8 cellular contexts compared by ENCODE assay signal in genomic region chr1:211135342-211135950, GRCh38. TPM values are rescaled to one million over a fixed set of nuclear protein-coding genes. Genes with fewer than 3 reads are reported as not detected.
DNase-seq lines count a peak whose midpoint lies in the region; ATAC-seq, FAIRE-seq and TF ChIP-seq lines count a peak whose summit lies in the region.

No MANE protein-coding gene starts in this region.

- H3K36me3 ChIP-seq in CD4-positive, alpha-beta memory T cell (ENCODE audit: insufficient read depth, low read length) = no peaks in the 10 kb centered on the region
- no peaks in the 10 kb centered on the region for H3K36me3 ChIP-seq in brain microvascular endothelial cell (replicated peaks)
- H3K36me3 ChIP-seq in kidney epithelial cell (ENCODE audit: control insufficient read depth, insufficient read depth, low read length) = no peaks in the 10 kb centered on the region
- H3K36me3 ChIP-seq in vagina = no peaks in the 10 kb centered on the region

- peaks cover 17% of the 10 kb centered on the region for H3K27me3 ChIP-seq in CD4-positive, alpha-beta memory T cell (ENCODE audit: insufficient read depth, low read length)
- H3K27me3 ChIP-seq in brain microvascular endothelial cell (replicated peaks) = peaks cover 21% of the 10 kb centered on the region
- no peaks in the 10 kb centered on the region for H3K27me3 ChIP-seq in kidney epithelial cell (ENCODE audit: control insufficient read depth, insufficient read depth, low read length)
- peaks cover 4% of the 10 kb centered on the region for H3K27me3 ChIP-seq in vagina

- no peak overlapping the region for H3K27ac ChIP-seq in CD4-positive, alpha-beta memory T cell (ENCODE audit: low read depth, low read length)
- no peak overlapping the region for H3K27ac ChIP-seq in brain microvascular endothelial cell
- no peak overlapping the region for H3K27ac ChIP-seq in vagina

- peak in 4 of 5 donors; percentile 11 to 27 (median 16) for DNase-seq in CD4-positive, alpha-beta memory T cell
- DNase-seq in H54 (ENCODE audit: insufficient read length, low spot score) = peak; percentile 34
- peak; percentile 62 for DNase-seq in NCI-H460 (ENCODE audit: extremely low read depth, low read depth)
- peak; percentile 9 for DNase-seq in brain microvascular endothelial cell
- DNase-seq in kidney epithelial cell (ENCODE audit: low read depth) = peak; percentile 34
- no peak for DNase-seq in vagina (ENCODE audit: extremely low spot score in 2 of 2)

- in situ Hi-C loops in brain microvascular endothelial cell (cut with HindIII; ENCODE audit: low pct_ligation_motif_present, low sequenced_read_pairs) = no loop called here

- no peaks in the 10 kb centered on the region for H3K9me3 Mint-ChIP-seq in CD4-positive, alpha-beta memory T cell

- TF ChIP-seq CTCF in brain microvascular endothelial cell (IDR thresholded peaks at IDR 0.05; ENCODE audit: low read depth, low read length, missing control alignments) (peak; percentile 68), kidney epithelial cell (IDR thresholded peaks at IDR 0.05; ENCODE audit: insufficient read depth, low read length, poor library complexity, severe bottlenecking) (peak; percentile 70), vagina (IDR thresholded peaks at IDR 0.05) (peak in 2 of 3 experiments; percentile 45 to 46)

- CTCF ChIA-PET in CD4-positive, alpha-beta memory T cell (lab: Charles Lee; ENCODE audit: partially characterized antibody) = interaction anchor here (0.6 to 3.9 kb wide), 12 partner anchors 9 to 735 kb away, joined by 3 to 19 read pairs (median 4); partner anchors contain the start of gene RCOR3

- TF ChIP-seq POLR2A in H54 (IDR thresholded peaks at IDR 0.05; ENCODE audit: low read depth, low read length) (no peak), vagina (IDR thresholded peaks at IDR 0.05) (no peak)

- FAIRE-seq in H54 (lab: Jason Lieb, UNC) = peak; percentile 95

- H3K4me3 ChIP-seq in CD4-positive, alpha-beta memory T cell (ENCODE audit: low read length in 2 of 2) = no peak overlapping the region
- H3K4me3 ChIP-seq in brain microvascular endothelial cell (ENCODE audit: low read depth, low read length) = no peak overlapping the region
- H3K4me3 ChIP-seq in kidney epithelial cell (ENCODE audit: low read depth, low read length) = no peak overlapping the region
- H3K4me3 ChIP-seq in vagina = no peak overlapping the region

- H3K36me3 Mint-ChIP-seq in CD4-positive, alpha-beta memory T cell = no peaks in the 10 kb centered on the region

- POLR2A ChIA-PET in CD4-positive, alpha-beta memory T cell (lab: Charles Lee; ENCODE audit: partially characterized antibody) = no interaction called here

- ATAC-seq in GM19023 (IDR thresholded peaks at IDR 0.05; ENCODE audit: unreplicated experiment) (no peak), HG02840 (IDR thresholded peaks at IDR 0.05; ENCODE audit: low FRiP score, unreplicated experiment) (no peak)

- H3K4me3 Mint-ChIP-seq in CD4-positive, alpha-beta memory T cell = peak overlapping the region in 2 of 8 donors; percentile 2 to 32

- peaks cover 3 to 20% (median 7%) of the 10 kb centered on the region in 4 donors for H3K4me1 Mint-ChIP-seq in CD4-positive, alpha-beta memory T cell

- no peaks in the 10 kb centered on the region for H3K9me3 ChIP-seq in CD4-positive, alpha-beta memory T cell (ENCODE audit: control insufficient read depth in 1 of 2, low read length in 2 of 2)
- H3K9me3 ChIP-seq in vagina = no peaks in the 10 kb centered on the region

- H3K27me3 Mint-ChIP-seq in CD4-positive, alpha-beta memory T cell = peaks cover 36 to 38% of the 10 kb centered on the region in 2 donors

- intact Hi-C loops in CD4-positive, alpha-beta memory T cell (cut with micrococcal nuclease) = loop anchor here (2.0 to 10.0 kb wide), 2 partner anchors 341 to 379 kb away; no protein-coding TSS in a partner anchor
- intact Hi-C loops in vagina (cut with DNase I) = no loop called here

- H3K27ac Mint-ChIP-seq in CD4-positive, alpha-beta memory T cell = no peak overlapping the region

- peaks cover 17% of the 10 kb centered on the region for H3K4me1 ChIP-seq in CD4-positive, alpha-beta memory T cell (ENCODE audit: insufficient read depth, low read length)
- peaks cover 20% of the 10 kb centered on the region for H3K4me1 ChIP-seq in vagina

RNA-seq across cellular contexts. Expression of gene KCNH1, which starts 1.5 kb away (rescaled TPM):
- not detected for total RNA-seq in CD4-positive, alpha-beta memory T cell
- not detected for polyA plus RNA-seq in CD4-positive, alpha-beta memory T cell
- 0.14 and 0.15 TPM in 2 replicates for total RNA-seq in NCI-H460 (2014; rRNA removed; shearing (Covaris generic))
- 0.04 TPM in 1 of 2 replicates, not detected in the other for polyA plus RNA-seq in NCI-H460 (2014; cell fraction: nucleus; rRNA removed)
- total RNA-seq in kidney epithelial cell (11.6 and 14.3 TPM in 2 replicates), vagina (3.9 TPM)

Comparison
In these comparisons a context has a peak if more than half of its experiments do, and no peak if none do; other contexts are left out.
1. DNase-seq: peak in CD4-positive, alpha-beta memory T cell (4 of 5), H54 (single experiment), NCI-H460 (single experiment), brain microvascular endothelial cell (single experiment) and kidney epithelial cell (single experiment); none in vagina (0 of 2).
2. Peak in every context shown above with its lines, with median percentiles within 50 percentile points of each other: CTCF ChIP-seq.